8 cellular contexts compared by ENCODE assay signal in genomic region chr16:21101631-21102420, GRCh38. TPM values are rescaled to one million over a fixed set of nuclear protein-coding genes. Genes with fewer than 3 reads are reported as not detected.
DNase-seq lines count a peak whose midpoint lies in the region; ATAC-seq, FAIRE-seq and TF ChIP-seq lines count a peak whose summit lies in the region.

No MANE protein-coding gene starts in this region.

- H3K4me3 Mint-ChIP-seq in mesothelial cell of epicardium, result no peak overlapping the region

- no peak overlapping the region for H3K4me3 ChIP-seq in A549

- peaks cover 14% of the 10 kb centered on the region for H3K4me1 ChIP-seq in A549

- FAIRE-seq in A549 (lab: Jason Lieb, UNC), result no peak

- DNase-seq in A549 (ENCODE audit: low read depth in 1 of 2, low spot score in 1 of 2), result peak; percentile 50 to 53
- DNase-seq in GM13976 (ENCODE audit: low spot score), result peak; percentile 15
- peak; percentile 17 for DNase-seq in UCSD-AML1 (lab: John Stamatoyannopoulos, UW; ENCODE audit: unreplicated experiment)
- DNase-seq in left ventricle myocardium superior, result peak; percentile 57
- DNase-seq in NCI-H226, result no peak
- no peak for DNase-seq in HK-2 (ENCODE audit: unreplicated experiment)
- no peak for DNase-seq in NCI-H2107 treated with DMSO at 0.1 percent for 48 hours (lab: John Stamatoyannopoulos, UW; ENCODE audit: unreplicated experiment)
- no peak for DNase-seq in mesothelial cell of epicardium (ENCODE audit: low spot score in 2 of 2, unreplicated experiment in 2 of 2)

- no peaks in the 10 kb centered on the region for H3K36me3 Mint-ChIP-seq in mesothelial cell of epicardium

- ATAC-seq in A549 (peak; percentile 88 to 94), left ventricle myocardium superior (peak; percentile 71)

- no peaks in the 10 kb centered on the region for H3K9me3 Mint-ChIP-seq in mesothelial cell of epicardium

- H3K27ac ChIP-seq in A549, result 0 out of 6 replicates have a peak overlapping the region, but pooled peaks of 1 of the 2 experiments have one; percentile 31

- peaks cover 1% of the 10 kb centered on the region for H3K4me1 Mint-ChIP-seq in mesothelial cell of epicardium

- no peak for TF ChIP-seq POLR2A in A549 (IDR thresholded peaks at IDR 0.05; ENCODE audit: low read length)

- CTCF ChIA-PET in A549 (lab: Yijun Ruan, JAX), result interaction anchor here (0.7 to 7.0 kb wide), 6 partner anchors 9 to 324 kb away, joined by 3 to 66 read pairs (median 4); no protein-coding TSS in a partner anchor

- TF ChIP-seq EP300 in A549 (IDR thresholded peaks at IDR 0.05), result no peak

- POLR2A ChIA-PET in A549 (lab: Yijun Ruan, JAX), result no interaction called here

- no peak overlapping the region for H3K4me2 ChIP-seq in A549

- TF ChIP-seq CTCF in A549 (IDR thresholded peaks at IDR 0.05) (peak; percentile 48), GM13976 (IDR thresholded peaks at IDR 0.05; ENCODE audit: borderline replicate concordance, control extremely low read depth, extremely low read depth, insufficient read depth, missing control alignments) (no peak), mesothelial cell of epicardium (IDR thresholded peaks at IDR 0.05; ENCODE audit: unreplicated experiment) (no peak)

- in situ Hi-C loops in GM13976 (cut with MboI; ENCODE audit: low sequenced_read_pairs, unreplicated experiment), result no loop called here

- 65% methylated on average over 8 of the region's 8 CpGs for WGBS in A549 (ENCODE audit: missing lambda C conversion rate)

- H3K9me3 ChIP-seq in A549, result peaks cover 3% of the 10 kb centered on the region; the same call in 1 of the 3 replicates

- peaks cover 21% of the 10 kb centered on the region for H3K27me3 Mint-ChIP-seq in mesothelial cell of epicardium (ENCODE audit: low read depth)

- intact Hi-C loops in left ventricle myocardium superior (cut with micrococcal nuclease), result no loop called here

- peak; percentile 40 to 65; a peak in 4 of 5 replicates for TF ChIP-seq RAD21 in A549 (conservative IDR thresholded peaks at IDR 0.05 in 1 of 2, IDR thresholded peaks at IDR 0.05 in 1 of 2)

- H3K27ac Mint-ChIP-seq in mesothelial cell of epicardium, result no peak overlapping the region

TF ChIP-seq in A549, 52 proteins besides CTCF, POLR2A, EP300 and RAD21:
- TF ChIP-seq SMC3 (IDR thresholded peaks at IDR 0.05), result peak; percentile 56
- no peak for TF ChIP-seq JUNB (IDR thresholded peaks at IDR 0.05)

RNA-seq across cellular contexts. Expression of gene DNAH3, which starts 48.8 kb away (rescaled TPM):
- polyA plus RNA-seq in A549 (2011; rRNA removed), result 0.70 and 0.81 TPM in 2 replicates
- polyA plus RNA-seq in A549 (2012; cell fraction: cytosol; rRNA removed), result 0.09 and 0.10 TPM in 2 replicates
- polyA plus RNA-seq in A549 (2012; cell fraction: nucleus; rRNA removed), result 0.10 and 0.32 TPM in 2 replicates
- 0.26 to 0.51 TPM (median 0.37 TPM) in 3 replicates for polyA plus RNA-seq in A549 (2017; fragmentation: RNase III; extraction: RNeasy Plus Mini Kit Qiagen cat#74134 plus additional on column Dnase treatment)
- 0.79 and 1.0 TPM in 2 replicates for polyA minus RNA-seq in A549 (2011; rRNA and poly(A)+ RNA removed)
- 1.1 TPM for total RNA-seq in left ventricle myocardium superior
- not detected in 3 replicates for total RNA-seq in mesothelial cell of epicardium

RNA-seq across cellular contexts. Expression of gene LDAF1, which starts 56.6 kb away (rescaled TPM):
- polyA plus RNA-seq in A549 (2011; rRNA removed) (14.4 and 16.2 TPM in 2 replicates), A549 (2017; fragmentation: RNase III; extraction: RNeasy Plus Mini Kit Qiagen cat#74134 plus additional on column Dnase treatment) (12.9 to 16.2 TPM (median 13.8 TPM) in 3 replicates)
- 5.5 and 9.0 TPM in 2 replicates for polyA plus RNA-seq in A549 (2012; cell fraction: cytosol; rRNA removed)
- 2.2 and 3.7 TPM in 2 replicates for polyA plus RNA-seq in A549 (2012; cell fraction: nucleus; rRNA removed)
- 21.0 and 26.2 TPM in 2 replicates for polyA minus RNA-seq in A549 (2011; rRNA and poly(A)+ RNA removed)
- total RNA-seq in left ventricle myocardium superior (143 TPM), mesothelial cell of epicardium (19.1 to 22.0 TPM (median 21.4 TPM) in 3 replicates)

Comparison
In these comparisons a context has a peak if more than half of its experiments do, and no peak if none do; other contexts are left out.
1. DNase-seq: peak in A549 (2 of 2), GM13976 (single experiment), UCSD-AML1 (single experiment) and left ventricle myocardium superior (single experiment); none in NCI-H226 (single experiment), HK-2 (single experiment), NCI-H2107 treated with DMSO at 0.1 percent for 48 hours (single experiment) and mesothelial cell of epicardium (0 of 2).